In genomic region chrX:115588180-115588579, GRCh38 we compare ENCODE assay signal across 18 cellular contexts.
"Had no signal": no experiment of that assay in that cellular context is flagged by ENCODE, and none has a peak within 500 bp of the region (broad histone marks: within the 10 kb centered on the region; RNA-seq: fewer than 3 reads in every experiment).

No MANE protein-coding gene starts in this region.

- H3K9me3 ChIP-seq: body of pancreas, colonic mucosa, transverse colon, vagina had no signal

- H3K36me3 Mint-ChIP-seq: activated naive CD8-positive, alpha-beta T cell had no signal

- FAIRE-seq: keratinocyte, TTC549 had no signal

- H3K27me3 Mint-ChIP-seq: activated naive CD8-positive, alpha-beta T cell had no signal

- H3K27ac ChIP-seq: colonic mucosa, transverse colon, vagina had no signal

- ATAC-seq: body of pancreas had no signal

- H3K4me3 Mint-ChIP-seq: activated naive CD8-positive, alpha-beta T cell; activated T-helper 1 cell treated with anti-CD3 and anti-CD28 coated beads, Interleukin-12 subunit alpha, Interleukin-12 subunit beta, Interleukin-2, Interleukin-4 antibody, amounts not matched to agents 30 ng/mL and 10 ng/mL and 1 ng/mL, durations not matched to agents 14 hours and 24 hours and 36 hours; nephron had no signal

- H3K4me3 ChIP-seq: body of pancreas, colonic mucosa, transverse colon, vagina had no signal

- H3K9me3 Mint-ChIP-seq: activated T-helper 1 cell treated with anti-CD3 and anti-CD28 coated beads, Interleukin-12 subunit alpha, Interleukin-12 subunit beta, Interleukin-2, Interleukin-4 antibody, amounts not matched to agents 30 ng/mL and 10 ng/mL and 1 ng/mL, durations not matched to agents 14 hours and 24 hours and 36 hours; nephron had no signal

- H3K27me3 ChIP-seq: body of pancreas, colonic mucosa, transverse colon, vagina had no signal

- H3K36me3 ChIP-seq: colonic mucosa, transverse colon, vagina had no signal

- H3K4me1 ChIP-seq: colonic mucosa, transverse colon, vagina had no signal

- DNase-seq: activated CD4-positive, alpha-beta T cell treated with anti-CD3 and anti-CD28 coated beads, Interleukin-2, amount 50 U/mL, for 4 hours; amniotic stem cell; body of pancreas; colonic mucosa; erythroblast; hippocampal formation; midbrain; stimulated activated CD4-positive, alpha-beta T cell treated with anti-CD3 and anti-CD28 coated beads, Interleukin-12 subunit alpha, Interleukin-12 subunit beta, amount 100 ng/mL, for 4 hours; stimulated activated CD4-positive, alpha-beta T cell treated with anti-CD3 and anti-CD28 coated beads, Interleukin-1b, Interleukin-23, amount 100 ng/mL, for 48 hours; stimulated activated CD8-positive, alpha-beta memory T cell treated with anti-CD3 and anti-CD28 coated beads, Interleukin-4, amount 100 ng/mL, for 48 hours; stimulated activated naive CD4-positive, alpha-beta T cell; transverse colon had no signal

- H3K27ac Mint-ChIP-seq: activated naive CD8-positive, alpha-beta T cell; activated T-helper 1 cell treated with anti-CD3 and anti-CD28 coated beads, Interleukin-12 subunit alpha, Interleukin-12 subunit beta, Interleukin-2, Interleukin-4 antibody, amounts not matched to agents 30 ng/mL and 10 ng/mL and 1 ng/mL, durations not matched to agents 14 hours and 24 hours and 36 hours; nephron had no signal
